Comparison of ENCODE assay signal across 16 cellular contexts in the genomic region with DNA sequence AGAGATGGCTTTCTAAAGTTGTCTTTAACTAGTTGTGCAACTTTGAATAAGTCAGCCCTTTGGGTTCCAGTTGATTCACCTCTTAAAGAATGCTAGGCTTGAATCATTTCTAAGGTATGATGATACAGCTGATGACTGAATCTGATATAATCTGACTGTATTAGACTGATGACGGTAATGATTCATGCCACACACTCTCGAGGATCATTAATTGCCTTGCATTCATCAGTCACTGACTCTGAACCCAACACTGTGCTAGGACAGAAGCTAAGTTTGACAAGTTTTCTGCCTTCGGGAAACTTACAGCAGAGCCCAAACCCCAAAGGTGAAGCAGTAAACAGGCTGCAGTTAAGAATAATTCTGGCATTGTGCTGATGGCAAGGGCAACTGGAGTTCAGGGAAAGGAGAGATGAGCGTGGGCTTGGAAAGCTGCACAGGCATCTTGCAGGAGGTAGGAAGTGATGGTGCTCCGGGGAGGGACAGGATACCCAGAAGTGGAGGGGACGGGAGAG. TPM values are rescaled to one million over a fixed set of nuclear protein-coding genes. Genes with fewer than 3 reads are reported as not detected.
DNase-seq lines count a peak whose midpoint lies in the region; FAIRE-seq and TF ChIP-seq lines count a peak whose summit lies in the region.
"Had no signal": no experiment of that assay in that cellular context is flagged by ENCODE, and none has a peak within 500 bp of the region (broad histone marks: within the 10 kb centered on the region; RNA-seq: fewer than 3 reads in every experiment).

No MANE protein-coding gene starts in this region.

- peaks cover 67% of the 10 kb centered on the region for H3K4me1 ChIP-seq in A673 (ENCODE audit: insufficient read depth, low read length, poor library complexity, severe bottlenecking)
- H3K4me1 ChIP-seq: upper lobe of right lung had no signal

- intact Hi-C loops in A673 (cut with micrococcal nuclease; ENCODE audit: unreplicated experiment) = loop anchor here (5.0 kb wide), 1 partner anchor 230 kb away; no protein-coding TSS in a partner anchor
- intact Hi-C loops in Calu3 (cut with micrococcal nuclease; ENCODE audit: unreplicated experiment) = no loop called here

- POLR2A ChIA-PET in A673 (lab: Charles Lee; ENCODE audit: low non-redundant PET) = interaction anchor here (0.6 kb wide), 1 partner anchor 32 kb away, joined by 3 read pairs; no protein-coding TSS in a partner anchor

- DNase-seq in A673 (ENCODE audit: low spot score) = peak; percentile 41
- DNase-seq in HS-27A (ENCODE audit: low read depth) = peak; percentile 4
- peak; percentile 93 for DNase-seq in amniotic epithelial cell (ENCODE audit: low read depth)
- peak; percentile 53 for DNase-seq in hepatic stellate cell (ENCODE audit: low spot score)
- DNase-seq in Calu3 = no peak
- DNase-seq in frontal cortex (ENCODE audit: low spot score in 2 of 2) = no peak
- no peak for DNase-seq in SIG-M5 (lab: John Stamatoyannopoulos, UW)
- DNase-seq in NCI-H510A (lab: John Stamatoyannopoulos, UW) = no peak
- DNase-seq: activated CD4-positive, alpha-beta T cell treated with anti-CD3 and anti-CD28 coated beads, Interleukin-2, amount 50 U/mL, for 4 hours; activated gamma-delta T cell treated with Interleukin-2 at 50 U/mL for 16 hours; DMS53; foreskin melanocyte; stimulated activated CD4-positive, alpha-beta T cell treated with anti-CD3 and anti-CD28 coated beads, Interleukin-12 subunit alpha, Interleukin-12 subunit beta, amount 100 ng/mL, for 4 hours; upper lobe of right lung had no signal

- H3K27me3 ChIP-seq in A673 (replicated peaks; ENCODE audit: insufficient read depth, low read depth, low read length, poor library complexity) = no peaks in the 10 kb centered on the region
- H3K27me3 ChIP-seq: upper lobe of right lung had no signal

- BruUV-seq in A673 (replicated peaks; lab: Mats Ljungman, UMichigan) (no TSS peak), Calu3 (replicated peaks; lab: Mats Ljungman, UMichigan) (no TSS peak)

- H3K27ac Mint-ChIP-seq in Calu3 (ENCODE audit: unreplicated experiment) = no peak overlapping the region

- peaks cover 2% of the 10 kb centered on the region for H3K36me3 ChIP-seq in A673 (ENCODE audit: insufficient read depth, low read length, poor library complexity, severe bottlenecking)
- H3K36me3 ChIP-seq: upper lobe of right lung had no signal

- H3K27me3 Mint-ChIP-seq in Calu3 (ENCODE audit: unreplicated experiment) = peaks cover 36% of the 10 kb centered on the region

- H3K4me3 Mint-ChIP-seq in Calu3 (ENCODE audit: low read depth, unreplicated experiment) = no peak overlapping the region

- no peaks in the 10 kb centered on the region for H3K4me1 Mint-ChIP-seq in Calu3 (ENCODE audit: low read depth, unreplicated experiment)

- H3K4me3 ChIP-seq in A673 (ENCODE audit: low read depth, low read length, poor library complexity, severe bottlenecking) = no peak overlapping the region
- H3K4me3 ChIP-seq: K562, upper lobe of right lung had no signal

- H3K9me3 ChIP-seq in A673 (ENCODE audit: low read depth, low read length, poor library complexity, severe bottlenecking) = no peaks in the 10 kb centered on the region
- H3K9me3 ChIP-seq: upper lobe of right lung had no signal

- no peaks in the 10 kb centered on the region for H3K9me3 Mint-ChIP-seq in Calu3 (ENCODE audit: low read depth, unreplicated experiment)

- FAIRE-seq in frontal cortex (lab: Jason Lieb, UNC) = no peak
- FAIRE-seq: K562 had no signal

- CTCF ChIA-PET in A673 (lab: Charles Lee) (no interaction called here), Calu3 (lab: Charles Lee) (interaction anchor here (0.6 kb wide), 1 partner anchor 472 kb away, joined by 3 read pairs; no protein-coding TSS in a partner anchor)

- TF ChIP-seq CTCF in A673 (conservative IDR thresholded peaks at IDR 0.05; ENCODE audit: low read depth, low read length) = no peak
- no peak for TF ChIP-seq CTCF in Calu3 (IDR thresholded peaks at IDR 0.05; ENCODE audit: unreplicated experiment)

- H3K27ac ChIP-seq in A673 (ENCODE audit: low read depth, low read length, poor library complexity, severe bottlenecking) = peak overlapping the region; percentile 93
- H3K27ac ChIP-seq: upper lobe of right lung had no signal

- H3K36me3 Mint-ChIP-seq in Calu3 (ENCODE audit: insufficient read depth, unreplicated experiment) = no peaks in the 10 kb centered on the region

RNA-seq across cellular contexts. Expression of a gene that starts 25.8 kb away (rescaled TPM):
- total RNA-seq in A673 (2021) = 8.6 and 13.0 TPM in 2 replicates
- not detected in 2 replicates for total RNA-seq in Calu3 (2022)
- total RNA-seq in frontal cortex = 28.9 TPM
- total RNA-seq: K562; T-helper 2 cell treated with Interferon-gamma antibody and Interleukin-4, amounts not matched to agents 100 ng/mL and 5 ng/mL, for 36 hours; upper lobe of right lung had no signal

Comparison
In these comparisons a context has a peak if more than half of its experiments do, and no peak if none do; other contexts are left out.
1. DNase-seq: peak in A673 (single experiment), HS-27A (single experiment), amniotic epithelial cell (single experiment) and hepatic stellate cell (single experiment); none in Calu3 (single experiment), frontal cortex (0 of 2), SIG-M5 (single experiment) and NCI-H510A (single experiment).